In the genomic region with DNA sequence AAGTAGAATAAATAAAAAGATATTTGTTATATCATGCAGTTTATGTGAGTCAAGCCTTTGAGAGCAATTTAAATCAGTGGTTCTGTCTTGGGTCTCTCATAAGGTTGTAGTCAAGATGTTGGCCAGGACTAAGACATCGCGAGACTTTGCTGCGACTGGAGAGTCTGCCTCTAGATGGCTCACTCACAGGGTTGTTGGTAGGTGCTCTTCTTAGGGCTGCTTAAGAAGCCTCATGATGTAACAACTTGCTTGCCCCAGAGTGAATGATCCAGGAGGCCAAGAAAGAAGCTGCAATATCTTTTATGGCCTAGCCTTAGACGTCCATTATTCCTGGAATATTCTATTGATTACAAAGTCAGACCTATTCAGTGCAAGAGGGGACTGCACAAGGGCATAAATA, we compare ENCODE assay signal across 1 cellular context.
TF ChIP-seq lines count a peak whose summit lies in the region.

No MANE protein-coding gene starts in this region.

TF ChIP-seq in SK-N-SH treated with all-trans-retinoic acid at 6 μM for 48 hours, 23 proteins besides CTCF, POLR2A, EP300 and RAD21 (continued from another document):
- TF ChIP-seq, protein P1, sequence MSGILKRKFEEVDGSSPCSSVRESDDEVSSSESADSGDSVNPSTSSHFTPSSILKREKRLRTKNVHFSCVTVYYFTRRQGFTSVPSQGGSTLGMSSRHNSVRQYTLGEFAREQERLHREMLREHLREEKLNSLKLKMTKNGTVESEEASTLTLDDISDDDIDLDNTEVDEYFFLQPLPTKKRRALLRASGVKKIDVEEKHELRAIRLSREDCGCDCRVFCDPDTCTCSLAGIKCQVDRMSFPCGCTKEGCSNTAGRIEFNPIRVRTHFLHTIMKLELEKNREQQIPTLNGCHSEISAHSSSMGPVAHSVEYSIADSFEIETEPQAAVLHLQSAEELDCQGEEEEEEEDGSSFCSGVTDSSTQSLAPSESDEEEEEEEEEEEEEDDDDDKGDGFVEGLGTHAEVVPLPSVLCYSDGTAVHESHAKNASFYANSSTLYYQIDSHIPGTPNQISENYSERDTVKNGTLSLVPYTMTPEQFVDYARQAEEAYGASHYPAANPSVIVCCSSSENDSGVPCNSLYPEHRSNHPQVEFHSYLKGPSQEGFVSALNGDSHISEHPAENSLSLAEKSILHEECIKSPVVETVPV (CRISPR knock-in tag; IDR thresholded peaks at IDR 0.05), result no peak
- TF ChIP-seq ZFP3 (CRISPR knock-in tag; IDR thresholded peaks at IDR 0.05), result no peak
- TF ChIP-seq TCF4 (CRISPR knock-in tag; IDR thresholded peaks at IDR 0.05; ENCODE audit: borderline replicate concordance), result no peak
